Comparison of ENCODE assay signal across 1 cellular context in the genomic region with DNA sequence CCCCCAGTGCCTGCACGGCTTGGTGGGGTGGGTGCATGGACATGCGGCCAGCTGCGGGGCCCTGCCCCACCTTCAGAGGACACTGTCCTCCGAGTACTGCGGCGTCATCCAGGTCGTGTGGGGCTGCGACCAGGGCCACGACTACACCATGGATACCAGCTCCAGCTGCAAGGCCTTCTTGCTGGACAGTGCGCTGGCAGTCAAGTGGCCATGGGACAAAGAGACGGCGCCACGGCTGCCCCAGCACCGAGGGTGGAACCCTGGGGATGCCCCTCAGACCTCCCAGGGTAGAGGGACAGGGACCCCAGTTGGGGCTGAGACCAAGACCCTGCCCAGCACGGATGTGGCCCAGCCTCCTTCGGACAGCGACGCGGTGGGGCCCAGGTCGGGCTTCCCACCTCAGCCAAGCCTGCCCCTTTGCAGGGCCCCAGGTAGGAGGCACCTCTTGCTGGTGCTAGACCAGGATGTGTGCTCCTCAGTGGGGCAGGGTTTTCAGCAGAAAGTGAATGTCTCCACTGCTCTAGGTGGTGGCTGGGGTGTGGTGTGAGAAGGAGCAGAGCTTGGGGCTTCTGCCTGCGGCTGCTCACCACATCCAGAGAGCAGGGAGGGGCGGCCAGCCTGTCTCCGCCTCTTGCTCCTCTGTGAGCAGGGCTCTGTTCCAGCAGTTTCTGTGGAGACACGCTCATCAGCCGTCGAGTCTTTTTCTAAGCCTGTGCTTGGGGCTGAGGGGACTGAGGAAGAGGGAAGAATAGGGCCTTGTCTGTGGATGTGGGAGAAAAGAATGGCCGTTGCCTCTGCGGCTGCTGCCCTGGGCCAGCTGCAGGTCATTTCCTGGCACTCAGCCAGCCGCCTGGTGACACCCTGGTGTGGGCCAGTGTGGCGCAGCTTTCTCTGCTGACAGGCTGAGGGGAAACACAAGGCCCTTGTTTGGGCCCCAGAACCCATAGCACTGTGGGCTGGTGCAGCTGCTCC.
TF ChIP-seq lines count a peak whose summit lies in the region.

No MANE protein-coding gene starts in this region.

TF ChIP-seq in GM12878, 131 proteins besides CTCF, POLR2A, EP300 and RAD21:
- TF ChIP-seq, protein P1, sequence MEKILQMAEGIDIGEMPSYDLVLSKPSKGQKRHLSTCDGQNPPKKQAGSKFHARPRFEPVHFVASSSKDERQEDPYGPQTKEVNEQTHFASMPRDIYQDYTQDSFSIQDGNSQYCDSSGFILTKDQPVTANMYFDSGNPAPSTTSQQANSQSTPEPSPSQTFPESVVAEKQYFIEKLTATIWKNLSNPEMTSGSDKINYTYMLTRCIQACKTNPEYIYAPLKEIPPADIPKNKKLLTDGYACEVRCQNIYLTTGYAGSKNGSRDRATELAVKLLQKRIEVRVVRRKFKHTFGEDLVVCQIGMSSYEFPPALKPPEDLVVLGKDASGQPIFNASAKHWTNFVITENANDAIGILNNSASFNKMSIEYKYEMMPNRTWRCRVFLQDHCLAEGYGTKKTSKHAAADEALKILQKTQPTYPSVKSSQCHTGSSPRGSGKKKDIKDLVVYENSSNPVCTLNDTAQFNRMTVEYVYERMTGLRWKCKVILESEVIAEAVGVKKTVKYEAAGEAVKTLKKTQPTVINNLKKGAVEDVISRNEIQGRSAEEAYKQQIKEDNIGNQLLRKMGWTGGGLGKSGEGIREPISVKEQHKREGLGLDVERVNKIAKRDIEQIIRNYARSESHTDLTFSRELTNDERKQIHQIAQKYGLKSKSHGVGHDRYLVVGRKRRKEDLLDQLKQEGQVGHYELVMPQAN (conservative IDR thresholded peaks at IDR 0.05): no peak
- TF ChIP-seq NR2C2 (IDR thresholded peaks at IDR 0.05; ENCODE audit: borderline replicate concordance, control insufficient read depth, insufficient read length, low read depth) (no peak), JUND (IDR thresholded peaks at IDR 0.05; ENCODE audit: low read depth, low read length) (no peak), NFIC (IDR thresholded peaks at IDR 0.05; ENCODE audit: low read depth, low read length) (no peak), KLF5 (IDR thresholded peaks at IDR 0.05; ENCODE audit: partially characterized antibody) (no peak), JUNB (IDR thresholded peaks at IDR 0.05) (no peak), CBX3 (IDR thresholded peaks at IDR 0.05; ENCODE audit: borderline replicate concordance, low read depth) (no peak), MEF2A (IDR thresholded peaks at IDR 0.05; ENCODE audit: insufficient read depth, low read depth, low read length) (no peak), NRF1 (conservative IDR thresholded peaks at IDR 0.05; ENCODE audit: low read depth, low read length) (no peak)
